ENCODE assay signal across 36 cellular contexts in the genomic region with DNA sequence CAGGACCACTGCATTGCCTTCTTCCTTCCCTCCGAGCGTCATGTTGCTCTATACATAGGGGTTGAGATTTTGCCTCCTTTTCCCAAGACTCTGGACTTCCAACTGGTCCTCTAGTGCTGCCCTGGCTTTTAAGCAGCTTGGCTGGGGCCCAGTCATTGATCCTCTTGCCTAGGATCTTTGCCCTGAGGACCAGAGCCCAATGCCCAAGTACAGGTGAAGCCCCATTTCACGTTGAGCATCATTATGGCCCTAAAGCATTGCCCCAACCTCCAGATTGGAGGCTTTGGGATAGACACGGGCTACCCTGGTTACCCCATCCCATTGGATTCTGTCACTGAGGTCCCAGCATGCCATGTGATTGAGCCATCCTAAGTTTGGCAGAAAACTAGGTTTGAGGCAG. TPM values are rescaled to one million over a fixed set of nuclear protein-coding genes. Genes with fewer than 3 reads are reported as not detected.
"Had no signal": no experiment of that assay in that cellular context is flagged by ENCODE, and none has a peak within 500 bp of the region (broad histone marks: within the 10 kb centered on the region; RNA-seq: fewer than 3 reads in every experiment).

No MANE protein-coding gene starts in this region.

- H3K27ac ChIP-seq: adrenal gland, ascending aorta, body of pancreas, brain microvascular endothelial cell, breast epithelium, cardiac muscle cell had no signal

- FAIRE-seq: astrocyte, bronchial epithelial cell had no signal

- H3K36me3 ChIP-seq: adrenal gland, ascending aorta, brain microvascular endothelial cell, breast epithelium, cardiac muscle cell had no signal

- H3K27me3 ChIP-seq: adrenal gland, ascending aorta, body of pancreas, breast epithelium, cardiac muscle cell had no signal

- DNase-seq: activated effector memory CD4-positive, alpha-beta T cell treated with anti-CD3 and anti-CD28 coated beads, Interleukin-2, amount 50 U/mL, for 16 hours; activated effector memory CD4-positive, alpha-beta T cell treated with Interleukin-2 at 50 U/mL for 16 hours; activated gamma-delta T cell; activated gamma-delta T cell treated with Interleukin-2 at 50 U/mL for 16 hours; activated naive CD4-positive, alpha-beta T cell; activated naive CD4-positive, alpha-beta T cell treated with anti-CD3 and anti-CD28 coated beads for 36 hours; activated naive CD4-positive, alpha-beta T cell treated with anti-CD3 and anti-CD28 coated beads, Interleukin-2, amount 10 ng/mL, durations not matched to agents 7 days and 5 days; activated naive CD4-positive, alpha-beta T cell treated with anti-CD3 and anti-CD28 coated beads, Interleukin-2, amount 50 U/mL, for 16 hours; activated naive CD4-positive, alpha-beta T cell treated with Interleukin-2 at 50 U/mL for 16 hours; activated naive CD8-positive, alpha-beta T cell treated with anti-CD3 and anti-CD28 coated beads for 36 hours; activated naive CD8-positive, alpha-beta T cell treated with anti-CD3 and anti-CD28 coated beads, Interleukin-2, amount 10 ng/mL, durations not matched to agents 7 days and 5 days; activated naive CD8-positive, alpha-beta T cell treated with anti-CD3 and anti-CD28 coated beads, Interleukin-2, amount 50 U/mL, for 24 hours; activated T-cell treated with anti-CD3 and anti-CD28 coated beads for 4 hours; activated T-cell treated with anti-CD3 and anti-CD28 coated beads, Interleukin-2, amount 50 U/mL, for 1 hour; activated T-cell treated with anti-CD3 and anti-CD28 coated beads, Interleukin-2, amount 50 U/mL, for 24 hours; activated T-cell treated with anti-CD3 and anti-CD28 coated beads, Interleukin-2, amount 50 U/mL, for 4 hours; activated T-cell treated with anti-CD3 and anti-CD28 coated beads, Interleukin-2, amount 50 U/mL, for 48 hours; activated T-cell treated with anti-CD3 and anti-CD28 coated beads, Interleukin-2, amount 50 U/mL, for 72 hours; adrenal gland; amniotic stem cell; amygdala; anterior cingulate cortex; aorta; body of pancreas; brain microvascular endothelial cell; caudate nucleus; central memory CD4-positive, alpha-beta T cell; cerebellar nuclear complex had no signal

- H3K4me3 ChIP-seq: adrenal gland, ascending aorta, body of pancreas, breast epithelium, cardiac muscle cell had no signal

- H3K9me3 ChIP-seq: adrenal gland, ascending aorta, body of pancreas, breast epithelium had no signal

- H3K4me1 ChIP-seq: adrenal gland, ascending aorta, body of pancreas, breast epithelium had no signal

- ATAC-seq: activated naive CD4-positive, alpha-beta T cell treated with anti-CD3 and anti-CD28 coated beads, Interleukin-2, amount 50 U/mL, for 72 hours; activated naive CD8-positive, alpha-beta T cell treated with anti-CD3 and anti-CD28 coated beads, Interleukin-2, amount 50 U/mL, for 24 hours; activated T-cell treated with anti-CD3 and anti-CD28 coated beads, Interleukin-2, amount 50 U/mL, for 4 hours; activated T-cell treated with anti-CD3 and anti-CD28 coated beads, Interleukin-2, amount 50 U/mL, for 72 hours; activated T-helper 17 cell treated with anti-CD3 and anti-CD28 coated beads, Interleukin-2, amount 50 U/mL, for 72 hours; body of pancreas had no signal

RNA-seq across cellular contexts. Expression of a gene that starts 47.7 kb away (rescaled TPM):
- total RNA-seq: activated naive CD4-positive, alpha-beta T cell treated with anti-CD3 and anti-CD28 coated beads for 36 hours; activated naive CD8-positive, alpha-beta T cell treated with anti-CD3 and anti-CD28 coated beads for 36 hours; activated naive CD8-positive, alpha-beta T cell treated with anti-CD3 and anti-CD28 coated beads, Interleukin-2, amount 10 ng/mL, durations not matched to agents 7 days and 5 days; activated T-cell treated with anti-CD3 and anti-CD28 coated beads, Interleukin-2, amount 50 U/mL, for 72 hours; bronchial epithelial cell had no signal

RNA-seq across cellular contexts. Expression of a gene that starts 50.7 kb away (rescaled TPM):
- total RNA-seq: activated naive CD4-positive, alpha-beta T cell treated with anti-CD3 and anti-CD28 coated beads for 36 hours; activated naive CD4-positive, alpha-beta T cell treated with anti-CD3 and anti-CD28 coated beads, Interleukin-2, amount 50 U/mL, for 72 hours; activated naive CD8-positive, alpha-beta T cell treated with anti-CD3 and anti-CD28 coated beads for 36 hours; activated naive CD8-positive, alpha-beta T cell treated with anti-CD3 and anti-CD28 coated beads, Interleukin-2, amount 10 ng/mL, durations not matched to agents 7 days and 5 days; activated T-cell treated with anti-CD3 and anti-CD28 coated beads, Interleukin-2, amount 50 U/mL, for 72 hours; activated T-helper 1 cell treated with anti-CD3 and anti-CD28 coated beads, Interleukin-12 subunit alpha, Interleukin-12 subunit beta, Interleukin-2, Interleukin-4 antibody, amounts not matched to agents 30 ng/mL and 10 ng/mL and 1 ng/mL, durations not matched to agents 14 hours and 24 hours and 36 hours; activated T-helper 17 cell treated with anti-CD3 and anti-CD28 coated beads, Interleukin-2, amount 50 U/mL, for 72 hours had no signal
- polyA plus RNA-seq: cardiac muscle cell had no signal
